In the genomic region with DNA sequence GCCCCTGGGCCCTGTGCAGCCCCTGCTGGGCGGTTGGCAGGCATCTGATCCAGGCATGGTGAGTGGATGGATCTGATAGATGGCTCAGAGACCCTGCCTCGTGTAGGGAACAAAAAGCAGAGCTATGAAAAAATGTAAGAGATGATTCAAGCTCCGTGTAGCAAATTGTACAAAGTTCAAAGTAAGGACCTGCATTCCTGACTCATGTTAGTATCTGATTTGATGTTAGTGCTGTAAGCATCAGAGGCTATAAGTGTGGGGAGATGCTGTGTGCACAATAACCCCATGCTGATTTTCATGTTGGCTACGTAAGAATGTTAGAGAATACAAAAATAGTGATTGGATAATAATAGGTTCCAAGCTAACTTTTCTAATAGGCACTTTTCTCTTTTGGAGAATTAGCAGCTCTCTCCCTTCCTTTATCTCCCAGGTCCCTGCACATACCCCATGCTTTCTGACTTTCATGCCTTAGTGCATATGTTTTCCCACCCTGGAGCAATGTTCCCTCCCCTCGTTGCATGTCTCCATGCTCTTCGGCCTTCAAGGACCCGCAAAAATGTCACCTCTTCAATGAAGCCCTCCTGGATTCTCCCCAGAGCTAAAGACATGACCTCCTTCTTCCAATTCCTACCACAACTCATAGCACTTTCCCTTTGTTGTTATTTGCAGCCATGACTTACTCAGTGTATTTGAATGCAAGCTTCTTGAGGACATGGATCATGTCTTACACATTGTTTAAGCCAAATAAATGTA, we compare ENCODE assay signal across 32 cellular contexts. TPM values are rescaled to one million over a fixed set of nuclear protein-coding genes. Genes with fewer than 3 reads are reported as not detected.
DNase-seq lines count a peak whose midpoint lies in the region; ATAC-seq and TF ChIP-seq lines count a peak whose summit lies in the region.
"Had no signal": no experiment of that assay in that cellular context is flagged by ENCODE, and none has a peak within 500 bp of the region (broad histone marks: within the 10 kb centered on the region; RNA-seq: fewer than 3 reads in every experiment).

No MANE protein-coding gene starts in this region.

- no peak for TF ChIP-seq CTCF in CD8-positive, alpha-beta T cell (IDR thresholded peaks at IDR 0.05)
- no peak for TF ChIP-seq CTCF in Peyer's patch (IDR thresholded peaks at IDR 0.05)
- TF ChIP-seq CTCF in mesothelial cell of epicardium (IDR thresholded peaks at IDR 0.05; ENCODE audit: unreplicated experiment): no peak
- no peak for TF ChIP-seq CTCF in HFFc6 (IDR thresholded peaks at IDR 0.05)

- intact Hi-C loops in CD8-positive, alpha-beta T cell (cut with DNase I, micrococcal nuclease): no loop called here

- DNase-seq in CD4-positive, CD25-positive, alpha-beta regulatory T cell: no peak
- no peak for DNase-seq in CD8-positive, alpha-beta T cell
- no peak for DNase-seq in Peyer's patch
- no peak for DNase-seq in mesothelial cell of epicardium (ENCODE audit: low spot score in 2 of 2, unreplicated experiment in 2 of 2)
- no peak for DNase-seq in NCI-H1417 treated with DMSO at 0.1 percent for 48 hours (lab: John Stamatoyannopoulos, UW)
- DNase-seq in HFFc6: no peak
- DNase-seq: activated CD4-positive, alpha-beta T cell treated with anti-CD3 and anti-CD28 coated beads for 48 hours; activated naive CD4-positive, alpha-beta T cell treated with Interleukin-2 at 50 U/mL for 16 hours; body of pancreas; Calu3; DMS79; gastrocnemius medialis; GDM1; lower lobe of right lung; NCI-H1092; NCI-H187; NCI-H526 treated with DMSO at 0.1 percent for 48 hours; occipital lobe; PC-9; stimulated activated naive CD4-positive, alpha-beta T cell; T-helper 9 cell had no signal

- POLR2A ChIA-PET in CD8-positive, alpha-beta T cell (lab: Charles Lee): interaction anchor here (1.0 kb wide), 1 partner anchor 18 kb away, joined by 3 read pairs; no protein-coding TSS in a partner anchor

- peaks cover 0 to 1% (median 0%) of the 10 kb centered on the region in 7 donors for H3K9me3 Mint-ChIP-seq in CD4-positive, CD25-positive, alpha-beta regulatory T cell
- H3K9me3 Mint-ChIP-seq in CD8-positive, alpha-beta T cell: no peaks in the 10 kb centered on the region
- H3K9me3 Mint-ChIP-seq in mesothelial cell of epicardium (no peaks in the 10 kb centered on the region), HFFc6 (no peaks in the 10 kb centered on the region)
- H3K9me3 Mint-ChIP-seq: IgD-negative memory B cell; natural killer cell treated with Interleukin-12 subunit alpha and Interleukin-12 subunit beta and Interleukin-15 and Interleukin-18, amount 100 ng/mL, for 72 hours had no signal

- no peak overlapping the region for H3K4me3 ChIP-seq in CD4-positive, CD25-positive, alpha-beta regulatory T cell (ENCODE audit: low read depth, low read length)
- H3K4me3 ChIP-seq in CD8-positive, alpha-beta T cell (ENCODE audit: low read depth, low read length): no peak overlapping the region
- peak overlapping the region in 2 of 4 donors; percentile 22 to 28 for H3K4me3 ChIP-seq in Peyer's patch
- H3K4me3 ChIP-seq: BLaER1 treated with 17β-estradiol and CSF1 and Interleukin-3, amounts not matched to agents 10 nM and 100 nM; body of pancreas; gastrocnemius medialis; lower lobe of right lung; PC-9; upper lobe of left lung had no signal

- CTCF ChIA-PET in CD8-positive, alpha-beta T cell (lab: Charles Lee): interaction anchor here (0.8 to 1.8 kb wide), 3 partner anchors 15 to 191 kb away, joined by 3 to 8 read pairs (median 3); no protein-coding TSS in a partner anchor

- no peak for TF ChIP-seq POLR2A in Peyer's patch (IDR thresholded peaks at IDR 0.05)

- H3K9me3 ChIP-seq in CD4-positive, CD25-positive, alpha-beta regulatory T cell (ENCODE audit: control insufficient read depth in 2 of 2, low read length in 2 of 2): no peaks in the 10 kb centered on the region
- H3K9me3 ChIP-seq in CD8-positive, alpha-beta T cell (ENCODE audit: low read length): no peaks in the 10 kb centered on the region
- H3K9me3 ChIP-seq in Peyer's patch: no peaks in the 10 kb centered on the region
- H3K9me3 ChIP-seq: BLaER1 treated with 17β-estradiol and CSF1 and Interleukin-3, amounts not matched to agents 10 nM and 100 nM; body of pancreas; gastrocnemius medialis; lower lobe of right lung; upper lobe of left lung had no signal

- H3K36me3 ChIP-seq in CD4-positive, CD25-positive, alpha-beta regulatory T cell (ENCODE audit: control insufficient read depth, insufficient read depth, low read length): no peaks in the 10 kb centered on the region
- no peaks in the 10 kb centered on the region for H3K36me3 ChIP-seq in CD8-positive, alpha-beta T cell (ENCODE audit: insufficient read depth, low read length)
- H3K36me3 ChIP-seq in Peyer's patch: no peaks in the 10 kb centered on the region
- H3K36me3 ChIP-seq: BLaER1 treated with 17β-estradiol and CSF1 and Interleukin-3, amounts not matched to agents 10 nM and 100 nM; gastrocnemius medialis; lower lobe of right lung; upper lobe of left lung had no signal

- H3K4me1 Mint-ChIP-seq in CD4-positive, CD25-positive, alpha-beta regulatory T cell: peaks cover 0 to 15% (median 6%) of the 10 kb centered on the region in 4 donors
- peaks cover 40% of the 10 kb centered on the region for H3K4me1 Mint-ChIP-seq in CD8-positive, alpha-beta T cell (ENCODE audit: low read depth)
- H3K4me1 Mint-ChIP-seq in mesothelial cell of epicardium: peaks cover 16% of the 10 kb centered on the region
- no peaks in the 10 kb centered on the region for H3K4me1 Mint-ChIP-seq in HFFc6 (ENCODE audit: low read depth)

- no peaks in the 10 kb centered on the region for H3K4me1 ChIP-seq in CD4-positive, CD25-positive, alpha-beta regulatory T cell (ENCODE audit: control insufficient read depth, insufficient read depth, low read length, poor library complexity, severe bottlenecking)
- peaks cover 12% of the 10 kb centered on the region for H3K4me1 ChIP-seq in CD8-positive, alpha-beta T cell (ENCODE audit: insufficient read depth, low read length)
- peaks cover 0 to 10% (median 0%) of the 10 kb centered on the region in 4 donors for H3K4me1 ChIP-seq in Peyer's patch
- H3K4me1 ChIP-seq: body of pancreas, gastrocnemius medialis, lower lobe of right lung had no signal

- no peak overlapping the region for H3K27ac ChIP-seq in CD4-positive, CD25-positive, alpha-beta regulatory T cell (ENCODE audit: insufficient read depth, low read length, poor library complexity, severe bottlenecking)
- H3K27ac ChIP-seq in CD8-positive, alpha-beta T cell (ENCODE audit: low read depth, low read length): no peak overlapping the region
- H3K27ac ChIP-seq in Peyer's patch: peak overlapping the region in 3 of 4 donors; percentile 42 to 78 (median 70)
- H3K27ac ChIP-seq: BLaER1 treated with 17β-estradiol and CSF1 and Interleukin-3, amounts not matched to agents 10 nM and 100 nM; body of pancreas; gastrocnemius medialis; lower lobe of right lung; PC-9; upper lobe of left lung; VCaP had no signal

- no peak for ATAC-seq in CD4-positive, CD25-positive, alpha-beta regulatory T cell (ENCODE audit: low read depth in 2 of 2)
- no peak for ATAC-seq in CD8-positive, alpha-beta T cell
- ATAC-seq in HG03025 (IDR thresholded peaks at IDR 0.05; ENCODE audit: low FRiP score, unreplicated experiment): no peak
- ATAC-seq: body of pancreas; gastrocnemius medialis; HCT116; lower lobe of right lung; natural killer cell treated with Interleukin-12 subunit alpha and Interleukin-12 subunit beta and Interleukin-15 and Interleukin-18, amount 100 ng/mL, for 72 hours; Right ventricle myocardium inferior had no signal

- H3K27me3 ChIP-seq in CD4-positive, CD25-positive, alpha-beta regulatory T cell (ENCODE audit: control insufficient read depth, insufficient read depth, low read length): peaks cover 9% of the 10 kb centered on the region
- H3K27me3 ChIP-seq in CD8-positive, alpha-beta T cell (ENCODE audit: insufficient read depth, low read length): no peaks in the 10 kb centered on the region
- no peaks in the 10 kb centered on the region for H3K27me3 ChIP-seq in Peyer's patch
- H3K27me3 ChIP-seq: BLaER1 treated with 17β-estradiol and CSF1 and Interleukin-3, amounts not matched to agents 10 nM and 100 nM; body of pancreas; gastrocnemius medialis; upper lobe of left lung had no signal

- H3K4me3 Mint-ChIP-seq in CD4-positive, CD25-positive, alpha-beta regulatory T cell: peak overlapping the region; percentile 0 to 65 (median 13)
- peak overlapping the region; percentile 20 for H3K4me3 Mint-ChIP-seq in CD8-positive, alpha-beta T cell
- H3K4me3 Mint-ChIP-seq in mesothelial cell of epicardium (no peak overlapping the region), HFFc6 (no peak overlapping the region)
- H3K4me3 Mint-ChIP-seq: natural killer cell treated with Interleukin-12 subunit alpha and Interleukin-12 subunit beta and Interleukin-15 and Interleukin-18, amount 100 ng/mL, for 72 hours had no signal

- H3K27ac Mint-ChIP-seq in CD4-positive, CD25-positive, alpha-beta regulatory T cell: peak overlapping the region in 1 of 3 donors; percentile 33
- peak overlapping the region; percentile 16 for H3K27ac Mint-ChIP-seq in CD8-positive, alpha-beta T cell
- H3K27ac Mint-ChIP-seq in mesothelial cell of epicardium: peak overlapping the region; percentile 51
- no peak overlapping the region for H3K27ac Mint-ChIP-seq in HFFc6
- H3K27ac Mint-ChIP-seq: IgD-negative memory B cell; natural killer cell treated with Interleukin-12 subunit alpha and Interleukin-12 subunit beta and Interleukin-15 and Interleukin-18, amount 100 ng/mL, for 72 hours had no signal

- H3K27me3 Mint-ChIP-seq in CD4-positive, CD25-positive, alpha-beta regulatory T cell: peaks cover 41% of the 10 kb centered on the region
- peaks cover 21% of the 10 kb centered on the region for H3K27me3 Mint-ChIP-seq in CD8-positive, alpha-beta T cell (ENCODE audit: low read depth)
- peaks cover 19% of the 10 kb centered on the region for H3K27me3 Mint-ChIP-seq in mesothelial cell of epicardium (ENCODE audit: low read depth)
- H3K27me3 Mint-ChIP-seq in HFFc6 (ENCODE audit: insufficient read depth): peaks cover 39% of the 10 kb centered on the region

- no peaks in the 10 kb centered on the region for H3K36me3 Mint-ChIP-seq in CD4-positive, CD25-positive, alpha-beta regulatory T cell
- H3K36me3 Mint-ChIP-seq in CD8-positive, alpha-beta T cell: no peaks in the 10 kb centered on the region
- no peaks in the 10 kb centered on the region for H3K36me3 Mint-ChIP-seq in mesothelial cell of epicardium
- H3K36me3 Mint-ChIP-seq in HFFc6 (ENCODE audit: low read depth): no peaks in the 10 kb centered on the region
- H3K36me3 Mint-ChIP-seq: IgD-negative memory B cell; natural killer cell treated with Interleukin-12 subunit alpha and Interleukin-12 subunit beta and Interleukin-15 and Interleukin-18, amount 100 ng/mL, for 72 hours had no signal

RNA-seq across cellular contexts. Expression of a gene that starts 1.6 kb away (rescaled TPM):
- total RNA-seq in CD4-positive, CD25-positive, alpha-beta regulatory T cell: not detected
- polyA plus RNA-seq in CD4-positive, CD25-positive, alpha-beta regulatory T cell: 10 to 100 TPM in 3 of 4 donors, 1 to 10 TPM in 1; 5.6 to 16.7 (median 11.3) TPM
- total RNA-seq in CD8-positive, alpha-beta T cell: 10 to 100 TPM; 23.4 to 25.0 TPM
- total RNA-seq in Peyer's patch (1 to 10 TPM; 2.1 to 7.4 (median 3.7) TPM), mesothelial cell of epicardium (not detected in 3 replicates)
- total RNA-seq in HFFc6 (2021; fragmentation: NEBNext Ultra II Directional; extraction: Animal tissue kit (Norgen Biotek cat#: 25700)): not detected
- total RNA-seq: body of pancreas; Calu3; cerebellum; fibroblast of lung; lower lobe of right lung; natural killer cell treated with Interleukin-12 subunit alpha and Interleukin-12 subunit beta and Interleukin-15 and Interleukin-18, amount 100 ng/mL, for 72 hours; PC-9; Right ventricle myocardium inferior had no signal
- polyA plus RNA-seq: fibroblast of lung had no signal

RNA-seq across cellular contexts. Expression of a gene that starts 46.0 kb away (rescaled TPM):
- 7.6 TPM for total RNA-seq in CD4-positive, CD25-positive, alpha-beta regulatory T cell
- polyA plus RNA-seq in CD4-positive, CD25-positive, alpha-beta regulatory T cell: 10 to 100 TPM in 3 of 4 donors, 1 to 10 TPM in 1; 6.4 to 14.6 (median 11.3) TPM
- total RNA-seq in CD8-positive, alpha-beta T cell: 10 to 100 TPM in 1 of 2 experiments, 1 to 10 TPM in 1; 10.0 TPM
- 10 to 100 TPM in 2 of 4 donors, 1 to 10 TPM in 2; 4.9 to 30.5 (median 9.9) TPM for total RNA-seq in Peyer's patch
- total RNA-seq in mesothelial cell of epicardium: 21.7 to 26.3 TPM (median 22.5 TPM) in 3 replicates
- 10 to 100 TPM; 13.0 to 20.0 (median 15.8) TPM for total RNA-seq in HFFc6 (2021; fragmentation: NEBNext Ultra II Directional; extraction: Animal tissue kit (Norgen Biotek cat#: 25700))

RNA-seq across cellular contexts. Expression of a gene that starts 55.3 kb away (rescaled TPM):
- total RNA-seq in CD4-positive, CD25-positive, alpha-beta regulatory T cell: 23.7 TPM
- polyA plus RNA-seq in CD4-positive, CD25-positive, alpha-beta regulatory T cell: 10 to 100 TPM; 23.7 to 40.3 (median 30.0) TPM
- total RNA-seq in CD8-positive, alpha-beta T cell: 10 to 100 TPM in 1 of 2 experiments, 1 to 10 TPM in 1; 9.2 to 11.0 TPM
- total RNA-seq in Peyer's patch (1 to 10 TPM in 3 of 4 donors, not detected in 1; 1.7 to 3.6 (median 2.5) TPM), mesothelial cell of epicardium (not detected in 3 replicates)
- not detected for total RNA-seq in HFFc6 (2021; fragmentation: NEBNext Ultra II Directional; extraction: Animal tissue kit (Norgen Biotek cat#: 25700))
- total RNA-seq: Calu3, cerebellum, fibroblast of lung, occipital lobe, skeletal muscle tissue had no signal
- polyA plus RNA-seq: fibroblast of lung had no signal

Comparison
In these comparisons a context has a peak if more than half of its experiments do, and no peak if none do; other contexts are left out.
1. H3K27ac ChIP-seq: peak in Peyer's patch (3 of 4); none in CD4-positive, CD25-positive, alpha-beta regulatory T cell (single experiment) and CD8-positive, alpha-beta T cell (single experiment).
2. H3K4me3 Mint-ChIP-seq: peak in CD4-positive, CD25-positive, alpha-beta regulatory T cell (4 of 4) and CD8-positive, alpha-beta T cell (single experiment); none in mesothelial cell of epicardium (single experiment) and HFFc6 (single experiment).